18 cellular contexts compared by ENCODE assay signal in the genomic region with DNA sequence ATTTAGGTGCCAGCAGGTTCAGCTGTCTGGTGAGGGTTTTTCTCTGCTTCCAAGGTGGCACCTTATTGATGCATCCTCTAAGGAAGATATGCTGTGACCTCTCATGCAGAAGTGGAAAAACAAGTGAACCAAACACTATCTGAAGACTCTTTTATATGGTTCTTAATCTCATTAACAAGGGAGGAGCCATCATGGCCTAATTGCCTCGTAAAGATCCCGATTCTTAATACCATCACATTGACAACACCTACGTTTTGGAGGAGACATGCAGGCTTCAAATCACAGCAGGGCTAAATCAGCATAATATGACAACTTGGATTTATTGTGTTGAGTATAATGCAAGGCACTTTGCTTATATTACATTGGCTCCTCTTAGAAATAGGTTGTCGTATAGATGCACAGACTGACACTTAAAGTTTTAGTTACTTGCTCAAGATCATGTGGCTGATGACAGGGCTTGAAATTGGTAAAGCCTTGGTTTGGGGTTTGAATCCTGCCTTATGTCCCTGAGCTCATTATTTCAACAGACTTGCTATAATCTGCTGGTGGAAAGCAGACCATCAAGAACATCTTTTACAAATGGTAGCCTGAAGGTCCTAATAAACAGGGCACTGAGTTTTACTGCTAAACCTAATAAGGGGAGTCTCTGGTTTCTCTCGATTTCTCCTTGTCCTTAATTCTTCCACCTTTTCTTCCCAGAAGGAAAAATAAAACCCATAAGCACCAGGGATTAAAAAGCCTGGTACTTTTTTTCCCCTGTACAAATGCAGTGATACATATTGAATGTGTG.
"Had no signal": no experiment of that assay in that cellular context is flagged by ENCODE, and none has a peak within 500 bp of the region (broad histone marks: within the 10 kb centered on the region; RNA-seq: fewer than 3 reads in every experiment).

No MANE protein-coding gene starts in this region.

- H3K27ac Mint-ChIP-seq: naive thymus-derived CD4-positive, alpha-beta T cell; stimulated activated naive CD8-positive, alpha-beta T cell treated with anti-CD3 and anti-CD28 coated beads, Interleukin-15, Interleukin-2, amounts not matched to agents 100 ng/mL and 50 ng/mL, for 24 hours had no signal

- ATAC-seq: activated CD4-positive, CD25-positive, alpha-beta regulatory T cell treated with anti-CD3 and anti-CD28 coated beads, Interleukin-2, amount 50 U/mL, for 24 hours; esophagus mucosa; naive thymus-derived CD4-positive, alpha-beta T cell had no signal

- DNase-seq: activated CD4-positive, alpha-beta T cell treated with anti-CD3 and anti-CD28 coated beads, Interleukin-2, amount 50 U/mL, for 4 hours; activated naive CD4-positive, alpha-beta T cell treated with anti-CD3 and anti-CD28 coated beads, Interleukin-2, amount 50 U/mL, for 16 hours; activated T-cell treated with anti-CD3 and anti-CD28 coated beads, Interleukin-2, amount 50 U/mL, for 1 hour; amniotic stem cell; midbrain; naive thymus-derived CD4-positive, alpha-beta T cell; stimulated activated CD4-positive, alpha-beta T cell treated with anti-CD3 and anti-CD28 coated beads, Interleukin-4, amount 100 ng/mL, for 1 hour; stimulated activated CD8-positive, alpha-beta memory T cell treated with anti-CD3 and anti-CD28 coated beads, Interleukin-4, amount 100 ng/mL, for 48 hours; T-helper 2 cell had no signal

- FAIRE-seq: bronchial epithelial cell, TTC549, urothelium cell line had no signal

- H3K9me3 ChIP-seq: psoas muscle, thoracic aorta had no signal

- H3K4me1 Mint-ChIP-seq: naive thymus-derived CD4-positive, alpha-beta T cell had no signal

- H3K27me3 ChIP-seq: hepatocyte had no signal

- H3K27ac ChIP-seq: hepatocyte, psoas muscle, thoracic aorta had no signal

- H3K36me3 Mint-ChIP-seq: naive thymus-derived CD4-positive, alpha-beta T cell had no signal

- H3K4me3 Mint-ChIP-seq: naive thymus-derived CD4-positive, alpha-beta T cell; stimulated activated naive CD8-positive, alpha-beta T cell treated with anti-CD3 and anti-CD28 coated beads, Interleukin-15, Interleukin-2, amounts not matched to agents 100 ng/mL and 50 ng/mL, for 24 hours had no signal

- H3K36me3 ChIP-seq: thoracic aorta had no signal

- H3K27me3 Mint-ChIP-seq: stimulated activated naive CD8-positive, alpha-beta T cell treated with anti-CD3 and anti-CD28 coated beads, Interleukin-15, Interleukin-2, amounts not matched to agents 100 ng/mL and 50 ng/mL, for 24 hours had no signal

- H3K4me3 ChIP-seq: hepatocyte, psoas muscle, thoracic aorta had no signal
